Comparison of ENCODE assay signal across 27 cellular contexts in genomic region chr14:32639208-32639607, GRCh38.
"Had no signal": no experiment of that assay in that cellular context is flagged by ENCODE, and none has a peak within 500 bp of the region (broad histone marks: within the 10 kb centered on the region; RNA-seq: fewer than 3 reads in every experiment).

No MANE protein-coding gene starts in this region.

- H3K27me3 ChIP-seq: stomach, suprapubic skin, testis, thyroid gland, tibial artery, tibial nerve, transverse colon, upper lobe of left lung, upper lobe of right lung, uterus, vagina had no signal

- H3K4me1 ChIP-seq: testis, thyroid gland, upper lobe of left lung, upper lobe of right lung, uterus had no signal

- H3K9me3 ChIP-seq: stomach, suprapubic skin, testis, thoracic aorta, thyroid gland, tibial artery, tibial nerve, transverse colon, upper lobe of left lung, upper lobe of right lung, uterus, vagina had no signal

- H3K36me3 ChIP-seq: stomach, suprapubic skin, thoracic aorta, thyroid gland, tibial artery, tibial nerve, transverse colon, upper lobe of left lung, upper lobe of right lung, uterus, vagina had no signal

- H3K4me3 ChIP-seq: stomach, suprapubic skin, testis, thoracic aorta, thyroid gland, tibial artery, tibial nerve, transverse colon, upper lobe of left lung, upper lobe of right lung, uterus, vagina had no signal

- FAIRE-seq: urothelium cell line had no signal

- H3K27ac ChIP-seq: stomach, suprapubic skin, testis, thoracic aorta, thyroid gland, tibial artery, tibial nerve, transverse colon, upper lobe of left lung, upper lobe of right lung, uterus, vagina had no signal

- DNase-seq: stimulated activated CD4-positive, alpha-beta T cell treated with anti-CD3 and anti-CD28 coated beads, Interleukin-2, amount 100 ng/mL, for 48 hours; stimulated activated CD4-positive, alpha-beta T cell treated with anti-CD3 and anti-CD28 coated beads, Interleukin-4, amount 100 ng/mL, for 1 hour; stimulated activated CD4-positive, alpha-beta T cell treated with anti-CD3 and anti-CD28 coated beads, Interleukin-4, amount 100 ng/mL, for 24 hours; stimulated activated CD4-positive, alpha-beta T cell treated with anti-CD3 and anti-CD28 coated beads, Interleukin-4, amount 100 ng/mL, for 4 hours; stimulated activated CD8-positive, alpha-beta memory T cell treated with anti-CD3 and anti-CD28 coated beads, Interleukin-4, amount 100 ng/mL, for 48 hours; stimulated activated naive B cell treated with anti-CD40 and anti-IgM and Interleukin-4, amounts not matched to agents 10 μg/mL and 1 μg/mL and 100 μg/mL, for 72 hours; stimulated activated naive CD4-positive, alpha-beta T cell; stimulated activated naive CD4-positive, alpha-beta T cell treated with Interleukin-2 at 50 U/mL for 16 hours; stimulated activated naive CD8-positive, alpha-beta T cell treated with anti-CD3 and anti-CD28 coated beads, Interleukin-15, amount 100 ng/mL, for 72 hours; stimulated activated naive CD8-positive, alpha-beta T cell treated with anti-CD3 and anti-CD28 coated beads, Interleukin-15, Interleukin-2, amounts not matched to agents 100 U/mL and 50 U/mL, for 24 hours; stomach; substantia nigra; testis; thyroid gland; tibial artery; transverse colon; trophoblast cell; upper lobe of left lung; upper lobe of right lung; uterus had no signal

- ATAC-seq: stimulated activated effector memory CD8-positive, alpha-beta T cell treated with anti-CD3 and anti-CD28 coated beads, Interleukin-12 subunit alpha, Interleukin-12 subunit beta, amount 100 ng/mL, for 72 hours; stimulated activated memory B cell treated with anti-CD40 and anti-IgM and Interleukin-4, amounts not matched to agents 10 μg/mL and 1 μg/mL and 100 μg/mL, for 72 hours; stimulated activated naive B cell treated with anti-CD40 and anti-IgM and Interleukin-4, amounts not matched to agents 10 μg/mL and 1 μg/mL and 100 μg/mL, for 72 hours; stimulated activated naive CD8-positive, alpha-beta T cell treated with anti-CD3 and anti-CD28 coated beads, Interleukin-15, amount 100 ng/mL, for 72 hours; stimulated activated naive CD8-positive, alpha-beta T cell treated with anti-CD3 and anti-CD28 coated beads, Interleukin-15, Interleukin-2, amounts not matched to agents 100 U/mL and 50 U/mL, for 24 hours; upper lobe of right lung had no signal
